In genomic region chr13:98060282-98060681, GRCh38 we compare ENCODE assay signal across 20 cellular contexts.
"Had no signal": no experiment of that assay in that cellular context is flagged by ENCODE, and none has a peak within 500 bp of the region (broad histone marks: within the 10 kb centered on the region; RNA-seq: fewer than 3 reads in every experiment).

No MANE protein-coding gene starts in this region.

- H3K27ac ChIP-seq: brain microvascular endothelial cell, gastrocnemius medialis, tibial artery, VCaP had no signal

- DNase-seq: activated CD4-positive, alpha-beta T cell treated with anti-CD3 and anti-CD28 coated beads, Interleukin-2, amount 10 ng/mL, durations not matched to agents 7 days and 5 days; activated CD4-positive, CD25-positive, alpha-beta regulatory T cell treated with anti-CD3 and anti-CD28 coated beads, Interleukin-2, amount 50 U/mL, for 72 hours; activated gamma-delta T cell treated with Interleukin-2 at 50 U/mL for 16 hours; activated T-cell treated with anti-CD3 and anti-CD28 coated beads, Interleukin-2, amount 50 U/mL, for 1 hour; aorta; brain microvascular endothelial cell; central memory CD4-positive, alpha-beta T cell; effector memory CD8-positive, alpha-beta T cell; gastrocnemius medialis; hypothalamus; mucosa of descending colon; naive B cell; occipital lobe; stimulated activated CD4-positive, alpha-beta T cell treated with anti-CD3 and anti-CD28 coated beads, Interleukin-4, amount 100 ng/mL, for 24 hours; stimulated activated naive CD8-positive, alpha-beta T cell treated with anti-CD3 and anti-CD28 coated beads, Interleukin-15, amount 100 ng/mL, for 72 hours; T-cell; tibial artery had no signal

- H3K4me3 ChIP-seq: gastrocnemius medialis, mucosa of descending colon, tibial artery had no signal

- H3K27me3 ChIP-seq: brain microvascular endothelial cell, gastrocnemius medialis, tibial artery had no signal

- H3K4me1 ChIP-seq: gastrocnemius medialis, tibial artery had no signal

- H3K9me3 ChIP-seq: gastrocnemius medialis, mucosa of descending colon, tibial artery had no signal

- ATAC-seq: activated naive CD4-positive, alpha-beta T cell treated with anti-CD3 and anti-CD28 coated beads, Interleukin-2, amount 50 U/mL, for 72 hours; effector memory CD8-positive, alpha-beta T cell; esophagus mucosa; gastrocnemius medialis; mucosa of descending colon; stimulated activated naive CD8-positive, alpha-beta T cell treated with anti-CD3 and anti-CD28 coated beads, Interleukin-15, amount 100 ng/mL, for 72 hours; T-cell had no signal

- H3K36me3 ChIP-seq: brain microvascular endothelial cell, gastrocnemius medialis, tibial artery had no signal
